In the genomic region with DNA sequence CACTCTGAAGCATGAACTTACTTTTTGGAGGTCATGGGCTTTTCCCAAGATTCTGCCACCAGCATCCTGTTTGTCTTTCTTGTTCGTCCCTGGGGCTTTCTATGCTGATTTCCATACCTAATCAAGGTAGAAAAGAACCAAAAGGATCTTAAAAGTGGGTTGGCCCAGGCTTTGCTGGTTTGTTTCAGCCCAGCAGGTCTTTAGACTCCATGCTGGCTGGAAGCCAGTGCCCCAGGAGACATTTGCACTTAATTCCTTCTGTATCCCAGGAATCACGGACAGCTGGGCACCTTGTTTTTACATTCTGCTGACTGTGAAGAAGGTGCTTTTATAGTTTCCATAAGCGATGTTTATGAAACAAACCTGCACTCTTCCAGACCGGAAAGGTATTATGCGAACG, we compare ENCODE assay signal across 24 cellular contexts.
DNase-seq lines count a peak whose midpoint lies in the region; ATAC-seq, FAIRE-seq and TF ChIP-seq lines count a peak whose summit lies in the region.
"Had no signal": no experiment of that assay in that cellular context is flagged by ENCODE, and none has a peak within 500 bp of the region (broad histone marks: within the 10 kb centered on the region; RNA-seq: fewer than 3 reads in every experiment).

No MANE protein-coding gene starts in this region.

- DNase-seq in NCI-H748 (lab: John Stamatoyannopoulos, UW; ENCODE audit: unreplicated experiment) (peak; percentile 82), NCI-H748 treated with DMSO at 0.1 percent for 48 hours (lab: John Stamatoyannopoulos, UW) (no peak), WTC11 (ENCODE audit: low spot score) (no peak), iPS-NIHi11 (ENCODE audit: low spot score) (peak; percentile 49), HEK293T (ENCODE audit: extremely low spot score) (no peak), urothelium cell line (ENCODE audit: low spot score) (no peak), HCEC 1CT (no peak)
- DNase-seq: activated CD4-positive, alpha-beta T cell treated with anti-CD3 and anti-CD28 coated beads, Interleukin-2, amount 50 U/mL, for 48 hours; CD8-positive, alpha-beta T cell; DND-41; foreskin melanocyte; IMR-90; left ventricle myocardium inferior; naive B cell; NCI-H2029 treated with DMSO at 0.1 percent for 48 hours; NCI-H345; occipital lobe had no signal

- no peaks in the 10 kb centered on the region for H3K27me3 Mint-ChIP-seq in WTC11 (ENCODE audit: low read depth)
- H3K27me3 Mint-ChIP-seq: activated T-helper 17 cell treated with anti-CD3 and anti-CD28 coated beads, Interleukin-2, amount 50 U/mL, for 72 hours; stimulated activated naive CD8-positive, alpha-beta T cell treated with anti-CD3 and anti-CD28 coated beads, Interleukin-15, Interleukin-2, amounts not matched to agents 100 ng/mL and 50 ng/mL, for 24 hours had no signal

- POLR2A ChIA-PET in WTC11 (lab: Charles Lee) (interaction anchor here (0.6 kb wide), 1 partner anchor 490 kb away, joined by 3 read pairs; no protein-coding TSS in a partner anchor), HEK293T (lab: Yijun Ruan, JAX) (no interaction called here)

- no peak for TF ChIP-seq CTCF in WTC11 (IDR thresholded peaks at IDR 0.05)

- peaks cover 52% of the 10 kb centered on the region for H3K4me1 Mint-ChIP-seq in WTC11
- H3K4me1 Mint-ChIP-seq: activated naive CD4-positive, alpha-beta T cell treated with anti-CD3 and anti-CD28 coated beads, Interleukin-2, amount 50 U/mL, for 24 hours; activated T-helper 17 cell treated with anti-CD3 and anti-CD28 coated beads, Interleukin-2, amount 50 U/mL, for 72 hours; naive B cell had no signal

- H3K27ac Mint-ChIP-seq in WTC11 = peak overlapping the region; percentile 91
- H3K27ac Mint-ChIP-seq: activated naive CD4-positive, alpha-beta T cell treated with anti-CD3 and anti-CD28 coated beads, Interleukin-2, amount 50 U/mL, for 24 hours; activated T-helper 17 cell treated with anti-CD3 and anti-CD28 coated beads, Interleukin-2, amount 50 U/mL, for 72 hours; CD8-positive, alpha-beta T cell; naive B cell; stimulated activated naive CD8-positive, alpha-beta T cell treated with anti-CD3 and anti-CD28 coated beads, Interleukin-15, Interleukin-2, amounts not matched to agents 100 ng/mL and 50 ng/mL, for 24 hours had no signal

- peak; percentile 67 for ATAC-seq in WTC11
- no peak for ATAC-seq in HG03342 (IDR thresholded peaks at IDR 0.05; ENCODE audit: unreplicated experiment)
- ATAC-seq: activated T-helper 17 cell treated with anti-CD3 and anti-CD28 coated beads, Interleukin-2, amount 50 U/mL, for 72 hours; CD8-positive, alpha-beta T cell had no signal

- CTCF ChIA-PET in WTC11 (lab: Charles Lee) = no interaction called here
- CTCF ChIA-PET in HEK293T (lab: Yijun Ruan, JAX) = no interaction called here

- no peaks in the 10 kb centered on the region for H3K36me3 Mint-ChIP-seq in WTC11
- H3K36me3 Mint-ChIP-seq: activated naive CD4-positive, alpha-beta T cell treated with anti-CD3 and anti-CD28 coated beads, Interleukin-2, amount 50 U/mL, for 24 hours; CD8-positive, alpha-beta T cell; naive B cell had no signal

- H3K4me3 Mint-ChIP-seq in WTC11 = peak overlapping the region; percentile 20
- H3K4me3 Mint-ChIP-seq: activated naive CD4-positive, alpha-beta T cell treated with anti-CD3 and anti-CD28 coated beads, Interleukin-2, amount 50 U/mL, for 24 hours; activated T-helper 17 cell treated with anti-CD3 and anti-CD28 coated beads, Interleukin-2, amount 50 U/mL, for 72 hours; CD8-positive, alpha-beta T cell; naive B cell; stimulated activated naive CD8-positive, alpha-beta T cell treated with anti-CD3 and anti-CD28 coated beads, Interleukin-15, Interleukin-2, amounts not matched to agents 100 ng/mL and 50 ng/mL, for 24 hours had no signal

- FAIRE-seq in urothelium cell line (lab: Jason Lieb, UNC) = no peak
- FAIRE-seq: A204.1, bronchial epithelial cell, colon had no signal

- H3K9me3 Mint-ChIP-seq in WTC11 = no peaks in the 10 kb centered on the region
- H3K9me3 Mint-ChIP-seq: activated naive CD4-positive, alpha-beta T cell treated with anti-CD3 and anti-CD28 coated beads, Interleukin-2, amount 50 U/mL, for 24 hours; activated T-helper 17 cell treated with anti-CD3 and anti-CD28 coated beads, Interleukin-2, amount 50 U/mL, for 72 hours; CD8-positive, alpha-beta T cell; stimulated activated naive CD8-positive, alpha-beta T cell treated with anti-CD3 and anti-CD28 coated beads, Interleukin-15, Interleukin-2, amounts not matched to agents 100 ng/mL and 50 ng/mL, for 24 hours had no signal

TF ChIP-seq in WTC11, 78 proteins besides CTCF, POLR2A, EP300 and RAD21:
- no peak for TF ChIP-seq KAT7 (CRISPR knock-in tag; IDR thresholded peaks at IDR 0.05; ENCODE audit: borderline replicate concordance)
- TF ChIP-seq, protein P1, sequence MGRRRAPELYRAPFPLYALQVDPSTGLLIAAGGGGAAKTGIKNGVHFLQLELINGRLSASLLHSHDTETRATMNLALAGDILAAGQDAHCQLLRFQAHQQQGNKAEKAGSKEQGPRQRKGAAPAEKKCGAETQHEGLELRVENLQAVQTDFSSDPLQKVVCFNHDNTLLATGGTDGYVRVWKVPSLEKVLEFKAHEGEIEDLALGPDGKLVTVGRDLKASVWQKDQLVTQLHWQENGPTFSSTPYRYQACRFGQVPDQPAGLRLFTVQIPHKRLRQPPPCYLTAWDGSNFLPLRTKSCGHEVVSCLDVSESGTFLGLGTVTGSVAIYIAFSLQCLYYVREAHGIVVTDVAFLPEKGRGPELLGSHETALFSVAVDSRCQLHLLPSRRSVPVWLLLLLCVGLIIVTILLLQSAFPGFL (CRISPR knock-in tag; IDR thresholded peaks at IDR 0.05; ENCODE audit: borderline replicate concordance) = no peak
- peak; percentile 91 for TF ChIP-seq ZNF423 (CRISPR knock-in tag; IDR thresholded peaks at IDR 0.05)
- TF ChIP-seq SOX15 (CRISPR knock-in tag; IDR thresholded peaks at IDR 0.05) = no peak
- TF ChIP-seq ETV6 (CRISPR knock-in tag; IDR thresholded peaks at IDR 0.05) = peak; percentile 47; the same call in 1 of the 2 replicates
- TF ChIP-seq HMGA2 (CRISPR knock-in tag; IDR thresholded peaks at IDR 0.05) = no peak
- TF ChIP-seq ZBTB21 (CRISPR knock-in tag; IDR thresholded peaks at IDR 0.05; ENCODE audit: borderline replicate concordance) = no peak
- TF ChIP-seq ZNF416 (CRISPR knock-in tag; IDR thresholded peaks at IDR 0.05) = no peak
- no peak for TF ChIP-seq GABPB1 (CRISPR knock-in tag; IDR thresholded peaks at IDR 0.05)
- no peak for TF ChIP-seq ATF1 (CRISPR knock-in tag; IDR thresholded peaks at IDR 0.05)
- TF ChIP-seq, protein P2, sequence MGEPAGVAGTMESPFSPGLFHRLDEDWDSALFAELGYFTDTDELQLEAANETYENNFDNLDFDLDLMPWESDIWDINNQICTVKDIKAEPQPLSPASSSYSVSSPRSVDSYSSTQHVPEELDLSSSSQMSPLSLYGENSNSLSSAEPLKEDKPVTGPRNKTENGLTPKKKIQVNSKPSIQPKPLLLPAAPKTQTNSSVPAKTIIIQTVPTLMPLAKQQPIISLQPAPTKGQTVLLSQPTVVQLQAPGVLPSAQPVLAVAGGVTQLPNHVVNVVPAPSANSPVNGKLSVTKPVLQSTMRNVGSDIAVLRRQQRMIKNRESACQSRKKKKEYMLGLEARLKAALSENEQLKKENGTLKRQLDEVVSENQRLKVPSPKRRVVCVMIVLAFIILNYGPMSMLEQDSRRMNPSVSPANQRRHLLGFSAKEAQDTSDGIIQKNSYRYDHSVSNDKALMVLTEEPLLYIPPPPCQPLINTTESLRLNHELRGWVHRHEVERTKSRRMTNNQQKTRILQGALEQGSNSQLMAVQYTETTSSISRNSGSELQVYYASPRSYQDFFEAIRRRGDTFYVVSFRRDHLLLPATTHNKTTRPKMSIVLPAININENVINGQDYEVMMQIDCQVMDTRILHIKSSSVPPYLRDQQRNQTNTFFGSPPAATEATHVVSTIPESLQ (CRISPR knock-in tag; IDR thresholded peaks at IDR 0.05) = no peak

TF ChIP-seq in HEK293T, 16 proteins besides CTCF, POLR2A, EP300 and RAD21:
- TF ChIP-seq TARDBP (IDR thresholded peaks at IDR 0.05) = no peak
- TF ChIP-seq FOXK2 (IDR thresholded peaks at IDR 0.05) = no peak
- no peak for TF ChIP-seq SP1 (IDR thresholded peaks at IDR 0.05)

Comparison
In these comparisons a context has a peak if more than half of its experiments do, and no peak if none do; other contexts are left out.
1. DNase-seq: peak in NCI-H748 (single experiment) and iPS-NIHi11 (single experiment); none in NCI-H748 treated with DMSO at 0.1 percent for 48 hours (single experiment), WTC11 (single experiment), HEK293T (single experiment), urothelium cell line (single experiment) and HCEC 1CT (single experiment).